ENCODE assay signal across 8 cellular contexts in the genomic region with DNA sequence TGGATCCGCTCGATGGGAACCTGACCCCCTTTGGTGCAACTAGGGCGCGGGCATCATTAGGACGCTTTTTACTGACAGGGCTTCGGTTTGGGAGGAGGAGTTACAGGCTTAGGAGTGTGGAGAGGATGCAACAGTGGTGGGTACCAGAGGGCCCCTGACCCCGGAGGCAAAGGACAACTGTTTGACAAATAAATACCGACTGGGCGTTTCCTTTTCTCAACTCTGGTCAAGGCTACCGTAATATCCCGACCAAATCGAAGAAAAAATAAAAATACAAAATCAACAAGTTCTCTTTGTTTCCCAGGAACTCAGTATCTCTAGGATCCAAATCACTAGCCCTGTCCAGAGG. TPM values are rescaled to one million over a fixed set of nuclear protein-coding genes. Genes with fewer than 3 reads are reported as not detected.
DNase-seq lines count a peak whose midpoint lies in the region; ATAC-seq, FAIRE-seq and TF ChIP-seq lines count a peak whose summit lies in the region.
"Had no signal": no experiment of that assay in that cellular context is flagged by ENCODE, and none has a peak within 500 bp of the region (broad histone marks: within the 10 kb centered on the region; RNA-seq: fewer than 3 reads in every experiment).

No MANE protein-coding gene starts in this region.

- ATAC-seq in HG03139 (IDR thresholded peaks at IDR 0.05; ENCODE audit: unreplicated experiment), result no peak

- TF ChIP-seq POLR2A in stomach (IDR thresholded peaks at IDR 0.05), result no peak

- H3K4me3 ChIP-seq in HUES6 (ENCODE audit: low read depth, low read length) (peak overlapping the region; percentile 55), keratinocyte (ENCODE audit: control insufficient read depth in 2 of 3, extremely low read depth in 1 of 3, insufficient read depth in 2 of 3, low read depth in 1 of 3, low read length in 3 of 3) (peak overlapping the region in 1 of 3 experiments; percentile 50), stomach (peak overlapping the region; percentile 55 to 62 (median 56))

- H3K9me1 ChIP-seq in keratinocyte (ENCODE audit: control insufficient read depth, extremely low read depth, insufficient read depth, low read length), result no peaks in the 10 kb centered on the region

- H3K4me3 Mint-ChIP-seq in activated naive CD8-positive, alpha-beta T cell, result peak overlapping the region; percentile 48

- no peaks in the 10 kb centered on the region for H3K36me3 Mint-ChIP-seq in activated naive CD8-positive, alpha-beta T cell

- H3K27me3 ChIP-seq in HUES6 (ENCODE audit: control insufficient read depth, insufficient read depth, low read length), result peaks cover 88% of the 10 kb centered on the region
- peaks cover 69% of the 10 kb centered on the region for H3K27me3 ChIP-seq in keratinocyte (ENCODE audit: control insufficient read depth, extremely low read depth, insufficient read depth, low read length)
- peaks cover 0 to 55% (median 40%) of the 10 kb centered on the region in 3 donors for H3K27me3 ChIP-seq in stomach

- H3K27ac Mint-ChIP-seq in activated naive CD8-positive, alpha-beta T cell, result no peak overlapping the region

- intact Hi-C loops in stomach (cut with DNase I; ENCODE audit: low total_unique reads), result no loop called here

- peak overlapping the region; percentile 52 for H3K4me2 ChIP-seq in keratinocyte (ENCODE audit: control insufficient read depth, extremely low read depth, insufficient read depth, low read depth, low read length)

- dilution Hi-C loops in keratinocyte (cut with MboI; ENCODE audit: extremely low pct_ligation_motif_present, low sequenced_read_pairs), result no loop called here

- H3K27me3 Mint-ChIP-seq in activated naive CD8-positive, alpha-beta T cell, result peaks cover 34% of the 10 kb centered on the region

- FAIRE-seq in keratinocyte (lab: Jason Lieb, UNC), result no peak
- FAIRE-seq: islet of Langerhans had no signal

- H3K9me3 ChIP-seq in HUES6 (ENCODE audit: control insufficient read depth, insufficient read depth, low read depth, low read length) (no peaks in the 10 kb centered on the region), keratinocyte (ENCODE audit: control insufficient read depth, low read depth, low read length) (no peaks in the 10 kb centered on the region), stomach (no peaks in the 10 kb centered on the region)

- no peaks in the 10 kb centered on the region for H4K20me1 ChIP-seq in keratinocyte (ENCODE audit: control insufficient read depth, extremely low read depth, insufficient read depth, low read length)

- peaks cover 7% of the 10 kb centered on the region for H3K4me1 Mint-ChIP-seq in activated naive CD8-positive, alpha-beta T cell (ENCODE audit: low read depth)

- H3K36me3 ChIP-seq in HUES6 (ENCODE audit: control insufficient read depth, insufficient read depth, low read length), result no peaks in the 10 kb centered on the region
- no peaks in the 10 kb centered on the region for H3K36me3 ChIP-seq in keratinocyte (ENCODE audit: control insufficient read depth in 2 of 2, extremely low read depth in 1 of 2, insufficient read depth in 2 of 2, low read length in 2 of 2)
- no peaks in the 10 kb centered on the region for H3K36me3 ChIP-seq in stomach

- 10 to 16% (median 11%) methylated on average over 12 of the region's 12 CpGs for WGBS in stomach, 5 donors

- DNase-seq in keratinocyte (ENCODE audit: low read depth, low spot score), result no peak
- DNase-seq in stomach, result no peak
- no peak for DNase-seq in stimulated activated CD4-positive, alpha-beta T cell treated with anti-CD3 and anti-CD28 coated beads, Interleukin-12 subunit alpha, Interleukin-12 subunit beta, amount 100 ng/mL, for 4 hours
- DNase-seq in NCI-H510A (lab: John Stamatoyannopoulos, UW), result no peak

- H3K9ac ChIP-seq in HUES6 (ENCODE audit: low read length) (no peak overlapping the region), keratinocyte (ENCODE audit: control insufficient read depth, extremely low read depth, insufficient read depth, low read length) (no peak overlapping the region)

- no peaks in the 10 kb centered on the region for H3K79me2 ChIP-seq in keratinocyte (ENCODE audit: control insufficient read depth, insufficient read depth, low read length)

- no peak overlapping the region for H2AFZ ChIP-seq in keratinocyte (ENCODE audit: control insufficient read depth, low read length)

- H3K27ac ChIP-seq in HUES6 (ENCODE audit: low read depth, low read length), result no peak overlapping the region
- H3K27ac ChIP-seq in keratinocyte (ENCODE audit: control insufficient read depth, insufficient read depth, low read length), result no peak overlapping the region
- H3K27ac ChIP-seq in stomach, result peak overlapping the region in 1 of 5 donors; percentile 79

- TF ChIP-seq CTCF in keratinocyte (optimal IDR thresholded peaks at IDR 0.05 in 1 of 3, IDR thresholded peaks at IDR 0.05 in 1 of 3, conservative IDR thresholded peaks at IDR 0.05 in 1 of 3; ENCODE audit: extremely low read depth in 1 of 3, insufficient read depth in 2 of 3, low read length in 3 of 3) (no peak), stomach (IDR thresholded peaks at IDR 0.05) (no peak)

- H3K9me3 Mint-ChIP-seq in activated naive CD8-positive, alpha-beta T cell (ENCODE audit: low read depth), result no peaks in the 10 kb centered on the region

- peaks cover 7% of the 10 kb centered on the region for H3K4me1 ChIP-seq in HUES6 (ENCODE audit: control insufficient read depth, insufficient read depth, low read length)
- H3K4me1 ChIP-seq in keratinocyte (ENCODE audit: control insufficient read depth, extremely low read depth, insufficient read depth, low read length), result no peaks in the 10 kb centered on the region
- peaks cover 16 to 53% (median 21%) of the 10 kb centered on the region in 4 donors for H3K4me1 ChIP-seq in stomach

- TF ChIP-seq EP300 in stomach (IDR thresholded peaks at IDR 0.05), result no peak

RNA-seq across cellular contexts. Expression of a gene that starts 0.3 kb away (rescaled TPM):
- polyA plus RNA-seq in keratinocyte (0.04 to 0.52 TPM (median 0.22 TPM) in 3 replicates), stomach (1 to 10 TPM in 2 of 3 donors, under 1 TPM in 1; 0.12 to 3.3 (median 2.1) TPM)
- polyA plus RNA-seq in keratinocyte (2011; ENCODE audit: low read depth), result 2.1 TPM
- polyA plus RNA-seq in keratinocyte (2011; cell fraction: cytosol; rRNA removed), result 0.25 and 0.56 TPM in 2 replicates
- polyA plus RNA-seq in keratinocyte (2011; cell fraction: nucleus; rRNA removed), result 0.07 and 0.15 TPM in 2 replicates
- polyA plus RNA-seq in keratinocyte (2012; ENCODE audit: low replicate concordance), result 0.14 TPM in 1 of 2 replicates, not detected in the other
- 0.03 to 1.1 TPM in 2 of 3 replicates, not detected in the other for polyA minus RNA-seq in keratinocyte
- not detected for polyA minus RNA-seq in keratinocyte (2011; cell fraction: cytosol; rRNA and poly(A)+ RNA removed)
- 0.47 and 0.63 TPM in 2 replicates for polyA minus RNA-seq in keratinocyte (2011; cell fraction: nucleus; rRNA and poly(A)+ RNA removed)
- total RNA-seq in stomach, result 10 to 100 TPM in 2 of 5 donors, 1 to 10 TPM in 2, under 1 TPM in 1; 0.72 to 26.3 (median 4.6) TPM
